ENCODE assay signal across 19 cellular contexts in genomic region chr17:16585796-16586195, GRCh38.
"Had no signal": no experiment of that assay in that cellular context is flagged by ENCODE, and none has a peak within 500 bp of the region (broad histone marks: within the 10 kb centered on the region; RNA-seq: fewer than 3 reads in every experiment).

No MANE protein-coding gene starts in this region.

- H3K4me3 ChIP-seq: cardiac muscle cell, dorsolateral prefrontal cortex, left ventricle myocardium inferior, sigmoid colon, thoracic aorta, vagina had no signal

- ATAC-seq: activated T-helper 17 cell treated with anti-CD3 and anti-CD28 coated beads, Interleukin-2, amount 50 U/mL, for 72 hours; natural killer cell treated with Interleukin-12 subunit alpha and Interleukin-12 subunit beta and Interleukin-15 and Interleukin-18, amount 100 ng/mL, for 72 hours; stimulated activated effector memory CD8-positive, alpha-beta T cell treated with anti-CD3 and anti-CD28 coated beads, Interleukin-12 subunit alpha, Interleukin-12 subunit beta, amount 100 ng/mL, for 72 hours had no signal

- H3K36me3 ChIP-seq: cardiac muscle cell, left ventricle myocardium inferior, sigmoid colon, thoracic aorta, vagina had no signal

- H3K27me3 ChIP-seq: dorsolateral prefrontal cortex, sigmoid colon, vagina had no signal

- H3K27ac ChIP-seq: cardiac muscle cell, dorsolateral prefrontal cortex, left ventricle myocardium inferior, sigmoid colon, thoracic aorta, vagina had no signal

- H3K9me3 ChIP-seq: left ventricle myocardium inferior, sigmoid colon, thoracic aorta, vagina had no signal

- DNase-seq: activated CD4-positive, alpha-beta T cell treated with anti-CD3 and anti-CD28 coated beads, Interleukin-2, amount 50 U/mL, for 4 hours; activated CD4-positive, CD25-positive, alpha-beta regulatory T cell treated with anti-CD3 and anti-CD28 coated beads, Interleukin-2, amount 50 U/mL, for 72 hours; activated naive CD4-positive, alpha-beta T cell treated with Interleukin-2 at 50 U/mL for 16 hours; dorsolateral prefrontal cortex; endodermal cell; glutamatergic neuron; left ventricle myocardium inferior; mesenchymal stem cell; occipital lobe; sigmoid colon; stimulated activated CD4-positive, alpha-beta T cell treated with anti-CD3 and anti-CD28 coated beads, Interleukin-1b, Interleukin-23, amount 100 ng/mL, for 48 hours; T-helper 1 cell; T1000 had no signal
